ENCODE assay signal across 1 cellular context in the genomic region with DNA sequence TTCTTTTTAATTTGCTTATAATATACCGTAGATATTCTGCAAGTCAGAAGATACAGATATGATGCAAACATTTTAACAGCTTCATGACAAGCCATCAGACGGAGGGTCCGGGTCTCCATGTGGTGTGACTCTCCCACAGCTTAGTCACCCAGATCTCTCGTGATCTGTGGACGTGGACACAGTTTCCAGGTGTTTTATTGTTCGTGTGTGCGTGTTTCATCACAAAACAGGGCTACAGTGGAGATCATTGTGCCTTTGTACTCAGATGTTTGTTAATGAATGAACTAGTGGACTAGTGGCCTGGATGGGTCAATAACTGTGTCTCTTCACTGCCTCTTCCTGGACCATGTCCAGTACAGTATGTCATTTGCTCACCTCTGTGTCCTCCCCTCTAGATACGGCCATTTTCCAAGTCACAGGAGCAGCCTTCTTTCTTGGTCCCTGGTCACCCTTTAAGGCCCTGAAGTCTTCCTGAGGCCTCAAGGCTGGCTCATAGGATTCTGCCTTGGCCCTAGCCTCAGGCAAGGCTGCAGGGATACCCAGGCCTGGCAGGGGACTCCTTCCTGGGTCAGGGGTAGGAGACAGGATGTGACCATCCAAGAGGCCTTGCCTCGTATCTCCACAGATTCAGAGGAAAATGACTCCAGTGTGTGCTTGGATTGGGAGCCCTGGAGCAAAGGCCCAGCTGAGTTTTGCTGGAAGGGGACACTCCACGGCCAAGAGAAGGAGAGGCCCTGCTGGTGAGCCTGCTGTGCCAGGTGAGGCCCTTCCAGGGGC.
TF ChIP-seq lines count a peak whose summit lies in the region.

No MANE protein-coding gene starts in this region.

TF ChIP-seq in HepG2, 621 proteins besides CTCF, POLR2A, EP300 and RAD21 (continued from another document and continues in another):
- TF ChIP-seq, protein P1, sequence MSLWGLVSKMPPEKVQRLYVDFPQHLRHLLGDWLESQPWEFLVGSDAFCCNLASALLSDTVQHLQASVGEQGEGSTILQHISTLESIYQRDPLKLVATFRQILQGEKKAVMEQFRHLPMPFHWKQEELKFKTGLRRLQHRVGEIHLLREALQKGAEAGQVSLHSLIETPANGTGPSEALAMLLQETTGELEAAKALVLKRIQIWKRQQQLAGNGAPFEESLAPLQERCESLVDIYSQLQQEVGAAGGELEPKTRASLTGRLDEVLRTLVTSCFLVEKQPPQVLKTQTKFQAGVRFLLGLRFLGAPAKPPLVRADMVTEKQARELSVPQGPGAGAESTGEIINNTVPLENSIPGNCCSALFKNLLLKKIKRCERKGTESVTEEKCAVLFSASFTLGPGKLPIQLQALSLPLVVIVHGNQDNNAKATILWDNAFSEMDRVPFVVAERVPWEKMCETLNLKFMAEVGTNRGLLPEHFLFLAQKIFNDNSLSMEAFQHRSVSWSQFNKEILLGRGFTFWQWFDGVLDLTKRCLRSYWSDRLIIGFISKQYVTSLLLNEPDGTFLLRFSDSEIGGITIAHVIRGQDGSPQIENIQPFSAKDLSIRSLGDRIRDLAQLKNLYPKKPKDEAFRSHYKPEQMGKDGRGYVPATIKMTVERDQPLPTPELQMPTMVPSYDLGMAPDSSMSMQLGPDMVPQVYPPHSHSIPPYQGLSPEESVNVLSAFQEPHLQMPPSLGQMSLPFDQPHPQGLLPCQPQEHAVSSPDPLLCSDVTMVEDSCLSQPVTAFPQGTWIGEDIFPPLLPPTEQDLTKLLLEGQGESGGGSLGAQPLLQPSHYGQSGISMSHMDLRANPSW (CRISPR knock-in tag; IDR thresholded peaks at IDR 0.05; ENCODE audit: borderline replicate concordance) = no peak
- TF ChIP-seq MEF2D (CRISPR knock-in tag; IDR thresholded peaks at IDR 0.05) (no peak), SMAD3 (CRISPR knock-in tag; IDR thresholded peaks at IDR 0.05) (no peak), HDAC1 (CRISPR knock-in tag; IDR thresholded peaks at IDR 0.05) (peak; percentile 91), SIX1 (CRISPR knock-in tag; IDR thresholded peaks at IDR 0.05; ENCODE audit: borderline replicate concordance) (0 out of 2 replicates have a peak, but pooled peaks have one; percentile 33), ZZZ3 (CRISPR knock-in tag; IDR thresholded peaks at IDR 0.05; ENCODE audit: borderline replicate concordance) (0 out of 2 replicates have a peak, but pooled peaks have one; percentile 50), ZNF34 (CRISPR knock-in tag; IDR thresholded peaks at IDR 0.05; ENCODE audit: borderline replicate concordance) (peak; percentile 83; the same call in 1 of the 2 replicates), ZNF879 (CRISPR knock-in tag; IDR thresholded peaks at IDR 0.05) (no peak), TBX3 (IDR thresholded peaks at IDR 0.05; ENCODE audit: borderline replicate concordance) (peak; percentile 72; the same call in 1 of the 2 replicates), ZFYVE20 (CRISPR knock-in tag; IDR thresholded peaks at IDR 0.05; ENCODE audit: borderline replicate concordance, low read depth) (no peak), KLF6 (CRISPR knock-in tag; IDR thresholded peaks at IDR 0.05) (no peak; the same call in 1 of the 2 replicates), TOPORS (CRISPR knock-in tag; IDR thresholded peaks at IDR 0.05) (peak; percentile 97), ZNF350 (CRISPR knock-in tag; IDR thresholded peaks at IDR 0.05; ENCODE audit: borderline replicate concordance, low read depth) (no peak; the same call in none of the 2 replicates), SRF (IDR thresholded peaks at IDR 0.05; ENCODE audit: low read depth, low read length) (no peak), TRIM24 (CRISPR knock-in tag; IDR thresholded peaks at IDR 0.05) (peak; percentile 49; the same call in 1 of the 2 replicates), ZNF180 (CRISPR knock-in tag; IDR thresholded peaks at IDR 0.05; ENCODE audit: borderline replicate concordance, low read depth) (no peak), ZNF282 (IDR thresholded peaks at IDR 0.05; ENCODE audit: partially characterized antibody) (no peak), ZNF33B (CRISPR knock-in tag; IDR thresholded peaks at IDR 0.05) (no peak), MIER2 (CRISPR knock-in tag; IDR thresholded peaks at IDR 0.05) (peak; percentile 78; the same call in 1 of the 2 replicates), FOXO1 (CRISPR knock-in tag; IDR thresholded peaks at IDR 0.05) (peak; percentile 84), HDAC6 (IDR thresholded peaks at IDR 0.05; ENCODE audit: low read depth, low read length) (no peak), HOXA3 (CRISPR knock-in tag; IDR thresholded peaks at IDR 0.05) (peak; percentile 80; the same call in 1 of the 2 replicates), SOX13 (IDR thresholded peaks at IDR 0.05) (peak; percentile 98), SOX13 (CRISPR knock-in tag; conservative IDR thresholded peaks at IDR 0.05 in 1 of 2, IDR thresholded peaks at IDR 0.05 in 1 of 2) (peak in 1 of 2 experiments; percentile 99; a peak in 2 of 4 replicates), NFYC (CRISPR knock-in tag; IDR thresholded peaks at IDR 0.05) (no peak), ZNF430 (CRISPR knock-in tag; IDR thresholded peaks at IDR 0.05) (peak; percentile 69; the same call in 1 of the 2 replicates), ZBTB1 (CRISPR knock-in tag; IDR thresholded peaks at IDR 0.05; ENCODE audit: borderline replicate concordance) (no peak), ADNP (CRISPR knock-in tag; IDR thresholded peaks at IDR 0.05) (peak; percentile 34; the same call in 1 of the 2 replicates), RFX1 (IDR thresholded peaks at IDR 0.05) (no peak), TARDBP (CRISPR knock-in tag; IDR thresholded peaks at IDR 0.05) (peak; percentile 97), NR2F6 (IDR thresholded peaks at IDR 0.05) (peak; percentile 75), NR2F6 (CRISPR knock-in tag; IDR thresholded peaks at IDR 0.05) (peak; percentile 75), KLF12 (CRISPR knock-in tag; IDR thresholded peaks at IDR 0.05; ENCODE audit: borderline replicate concordance) (no peak), DNMT1 (CRISPR knock-in tag; IDR thresholded peaks at IDR 0.05) (peak; percentile 66; the same call in 1 of the 2 replicates), ZNF607 (CRISPR knock-in tag; IDR thresholded peaks at IDR 0.05; ENCODE audit: borderline replicate concordance) (peak; percentile 44), HNF4A (CRISPR knock-in tag; IDR thresholded peaks at IDR 0.05) (peak; percentile 98), MYNN (CRISPR knock-in tag; IDR thresholded peaks at IDR 0.05; ENCODE audit: low read depth) (no peak), ZNF678 (CRISPR knock-in tag; IDR thresholded peaks at IDR 0.05) (no peak), HMGA1 (CRISPR knock-in tag; conservative IDR thresholded peaks at IDR 0.05) (no peak), ZNF44 (CRISPR knock-in tag; IDR thresholded peaks at IDR 0.05) (no peak), ATF7 (IDR thresholded peaks at IDR 0.05) (peak; percentile 66; the same call in 1 of the 2 replicates), ATF7 (CRISPR knock-in tag; IDR thresholded peaks at IDR 0.05) (peak; percentile 94), RFXANK (CRISPR knock-in tag; IDR thresholded peaks at IDR 0.05) (0 out of 2 replicates have a peak, but pooled peaks have one; percentile 47)
- TF ChIP-seq, protein P2, sequence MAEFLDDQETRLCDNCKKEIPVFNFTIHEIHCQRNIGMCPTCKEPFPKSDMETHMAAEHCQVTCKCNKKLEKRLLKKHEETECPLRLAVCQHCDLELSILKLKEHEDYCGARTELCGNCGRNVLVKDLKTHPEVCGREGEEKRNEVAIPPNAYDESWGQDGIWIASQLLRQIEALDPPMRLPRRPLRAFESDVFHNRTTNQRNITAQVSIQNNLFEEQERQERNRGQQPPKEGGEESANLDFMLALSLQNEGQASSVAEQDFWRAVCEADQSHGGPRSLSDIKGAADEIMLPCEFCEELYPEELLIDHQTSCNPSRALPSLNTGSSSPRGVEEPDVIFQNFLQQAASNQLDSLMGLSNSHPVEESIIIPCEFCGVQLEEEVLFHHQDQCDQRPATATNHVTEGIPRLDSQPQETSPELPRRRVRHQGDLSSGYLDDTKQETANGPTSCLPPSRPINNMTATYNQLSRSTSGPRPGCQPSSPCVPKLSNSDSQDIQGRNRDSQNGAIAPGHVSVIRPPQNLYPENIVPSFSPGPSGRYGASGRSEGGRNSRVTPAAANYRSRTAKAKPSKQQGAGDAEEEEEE (CRISPR knock-in tag; IDR thresholded peaks at IDR 0.05; ENCODE audit: borderline replicate concordance) = no peak
- TF ChIP-seq, protein P3, sequence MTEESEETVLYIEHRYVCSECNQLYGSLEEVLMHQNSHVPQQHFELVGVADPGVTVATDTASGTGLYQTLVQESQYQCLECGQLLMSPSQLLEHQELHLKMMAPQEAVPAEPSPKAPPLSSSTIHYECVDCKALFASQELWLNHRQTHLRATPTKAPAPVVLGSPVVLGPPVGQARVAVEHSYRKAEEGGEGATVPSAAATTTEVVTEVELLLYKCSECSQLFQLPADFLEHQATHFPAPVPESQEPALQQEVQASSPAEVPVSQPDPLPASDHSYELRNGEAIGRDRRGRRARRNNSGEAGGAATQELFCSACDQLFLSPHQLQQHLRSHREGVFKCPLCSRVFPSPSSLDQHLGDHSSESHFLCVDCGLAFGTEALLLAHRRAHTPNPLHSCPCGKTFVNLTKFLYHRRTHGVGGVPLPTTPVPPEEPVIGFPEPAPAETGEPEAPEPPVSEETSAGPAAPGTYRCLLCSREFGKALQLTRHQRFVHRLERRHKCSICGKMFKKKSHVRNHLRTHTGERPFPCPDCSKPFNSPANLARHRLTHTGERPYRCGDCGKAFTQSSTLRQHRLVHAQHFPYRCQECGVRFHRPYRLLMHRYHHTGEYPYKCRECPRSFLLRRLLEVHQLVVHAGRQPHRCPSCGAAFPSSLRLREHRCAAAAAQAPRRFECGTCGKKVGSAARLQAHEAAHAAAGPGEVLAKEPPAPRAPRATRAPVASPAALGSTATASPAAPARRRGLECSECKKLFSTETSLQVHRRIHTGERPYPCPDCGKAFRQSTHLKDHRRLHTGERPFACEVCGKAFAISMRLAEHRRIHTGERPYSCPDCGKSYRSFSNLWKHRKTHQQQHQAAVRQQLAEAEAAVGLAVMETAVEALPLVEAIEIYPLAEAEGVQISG (CRISPR knock-in tag; IDR thresholded peaks at IDR 0.05) = peak; percentile 58; the same call in 1 of the 2 replicates
- TF ChIP-seq, protein P4, sequence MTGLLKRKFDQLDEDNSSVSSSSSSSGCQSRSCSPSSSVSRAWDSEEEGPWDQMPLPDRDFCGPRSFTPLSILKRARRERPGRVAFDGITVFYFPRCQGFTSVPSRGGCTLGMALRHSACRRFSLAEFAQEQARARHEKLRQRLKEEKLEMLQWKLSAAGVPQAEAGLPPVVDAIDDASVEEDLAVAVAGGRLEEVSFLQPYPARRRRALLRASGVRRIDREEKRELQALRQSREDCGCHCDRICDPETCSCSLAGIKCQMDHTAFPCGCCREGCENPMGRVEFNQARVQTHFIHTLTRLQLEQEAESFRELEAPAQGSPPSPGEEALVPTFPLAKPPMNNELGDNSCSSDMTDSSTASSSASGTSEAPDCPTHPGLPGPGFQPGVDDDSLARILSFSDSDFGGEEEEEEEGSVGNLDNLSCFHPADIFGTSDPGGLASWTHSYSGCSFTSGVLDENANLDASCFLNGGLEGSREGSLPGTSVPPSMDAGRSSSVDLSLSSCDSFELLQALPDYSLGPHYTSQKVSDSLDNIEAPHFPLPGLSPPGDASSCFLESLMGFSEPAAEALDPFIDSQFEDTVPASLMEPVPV (CRISPR knock-in tag; IDR thresholded peaks at IDR 0.05) = peak; percentile 83
- TF ChIP-seq, protein P5, sequence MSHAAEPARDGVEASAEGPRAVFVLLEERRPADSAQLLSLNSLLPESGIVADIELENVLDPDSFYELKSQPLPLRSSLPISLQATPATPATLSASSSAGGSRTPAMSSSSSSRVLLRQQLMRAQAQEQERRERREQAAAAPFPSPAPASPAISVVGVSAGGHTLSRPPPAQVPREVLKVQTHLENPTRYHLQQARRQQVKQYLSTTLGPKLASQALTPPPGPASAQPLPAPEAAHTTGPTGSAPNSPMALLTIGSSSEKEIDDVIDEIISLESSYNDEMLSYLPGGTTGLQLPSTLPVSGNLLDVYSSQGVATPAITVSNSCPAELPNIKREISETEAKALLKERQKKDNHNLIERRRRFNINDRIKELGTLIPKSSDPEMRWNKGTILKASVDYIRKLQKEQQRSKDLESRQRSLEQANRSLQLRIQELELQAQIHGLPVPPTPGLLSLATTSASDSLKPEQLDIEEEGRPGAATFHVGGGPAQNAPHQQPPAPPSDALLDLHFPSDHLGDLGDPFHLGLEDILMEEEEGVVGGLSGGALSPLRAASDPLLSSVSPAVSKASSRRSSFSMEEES (CRISPR knock-in tag; IDR thresholded peaks at IDR 0.05) = peak; percentile 77
- TF ChIP-seq, protein P6, sequence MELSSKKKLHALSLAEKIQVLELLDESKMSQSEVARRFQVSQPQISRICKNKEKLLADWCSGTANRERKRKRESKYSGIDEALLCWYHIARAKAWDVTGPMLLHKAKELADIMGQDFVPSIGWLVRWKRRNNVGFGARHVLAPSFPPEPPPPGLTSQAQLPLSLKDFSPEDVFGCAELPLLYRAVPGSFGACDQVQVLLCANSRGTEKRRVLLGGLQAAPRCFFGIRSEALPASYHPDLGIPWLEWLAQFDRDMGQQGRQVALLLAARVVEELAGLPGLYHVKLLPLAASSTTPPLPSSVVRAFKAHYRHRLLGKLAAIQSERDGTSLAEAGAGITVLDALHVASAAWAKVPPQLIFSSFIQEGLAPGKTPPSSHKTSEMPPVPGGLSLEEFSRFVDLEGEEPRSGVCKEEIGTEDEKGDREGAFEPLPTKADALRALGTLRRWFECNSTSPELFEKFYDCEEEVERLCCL (CRISPR knock-in tag; IDR thresholded peaks at IDR 0.05; ENCODE audit: borderline replicate concordance) = no peak
- TF ChIP-seq, protein P7, sequence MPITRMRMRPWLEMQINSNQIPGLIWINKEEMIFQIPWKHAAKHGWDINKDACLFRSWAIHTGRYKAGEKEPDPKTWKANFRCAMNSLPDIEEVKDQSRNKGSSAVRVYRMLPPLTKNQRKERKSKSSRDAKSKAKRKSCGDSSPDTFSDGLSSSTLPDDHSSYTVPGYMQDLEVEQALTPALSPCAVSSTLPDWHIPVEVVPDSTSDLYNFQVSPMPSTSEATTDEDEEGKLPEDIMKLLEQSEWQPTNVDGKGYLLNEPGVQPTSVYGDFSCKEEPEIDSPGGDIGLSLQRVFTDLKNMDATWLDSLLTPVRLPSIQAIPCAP (CRISPR knock-in tag; IDR thresholded peaks at IDR 0.05; ENCODE audit: low read depth) = no peak
- TF ChIP-seq, protein P8, sequence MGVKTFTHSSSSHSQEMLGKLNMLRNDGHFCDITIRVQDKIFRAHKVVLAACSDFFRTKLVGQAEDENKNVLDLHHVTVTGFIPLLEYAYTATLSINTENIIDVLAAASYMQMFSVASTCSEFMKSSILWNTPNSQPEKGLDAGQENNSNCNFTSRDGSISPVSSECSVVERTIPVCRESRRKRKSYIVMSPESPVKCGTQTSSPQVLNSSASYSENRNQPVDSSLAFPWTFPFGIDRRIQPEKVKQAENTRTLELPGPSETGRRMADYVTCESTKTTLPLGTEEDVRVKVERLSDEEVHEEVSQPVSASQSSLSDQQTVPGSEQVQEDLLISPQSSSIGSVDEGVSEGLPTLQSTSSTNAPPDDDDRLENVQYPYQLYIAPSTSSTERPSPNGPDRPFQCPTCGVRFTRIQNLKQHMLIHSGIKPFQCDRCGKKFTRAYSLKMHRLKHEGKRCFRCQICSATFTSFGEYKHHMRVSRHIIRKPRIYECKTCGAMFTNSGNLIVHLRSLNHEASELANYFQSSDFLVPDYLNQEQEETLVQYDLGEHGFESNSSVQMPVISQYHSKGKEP (CRISPR knock-in tag; IDR thresholded peaks at IDR 0.05) = no peak
